13 cellular contexts compared by ENCODE assay signal in the genomic region with DNA sequence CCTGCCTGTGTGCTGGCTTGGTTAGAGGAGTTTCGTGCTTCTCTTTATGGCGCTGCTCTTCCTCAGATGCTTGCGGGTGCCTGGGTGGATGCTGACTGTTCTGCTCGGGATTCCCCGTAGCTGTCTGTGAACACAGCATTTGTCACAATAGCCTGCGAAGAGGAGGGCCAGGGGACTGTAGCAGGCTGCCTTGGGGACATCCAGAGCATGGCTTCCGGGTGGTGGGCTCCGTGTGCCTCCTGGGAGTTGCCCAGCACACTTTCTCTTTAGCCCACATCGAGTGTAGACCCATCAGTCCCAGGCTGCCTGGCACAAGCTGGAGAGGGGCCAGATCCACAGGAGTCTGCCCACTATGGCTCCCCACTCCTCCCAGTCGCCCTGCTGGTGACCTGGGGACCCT. TPM values are rescaled to one million over a fixed set of nuclear protein-coding genes. Genes with fewer than 3 reads are reported as not detected.
A peak's percentile ranks its signal among the peaks of the same experiment; 100 is the strongest.
DNase-seq lines count a peak whose midpoint lies in the region; ATAC-seq, FAIRE-seq and TF ChIP-seq lines count a peak whose summit lies in the region.
"Had no signal": no experiment of that assay in that cellular context is flagged by ENCODE, and none has a peak within 500 bp of the region (broad histone marks: within the 10 kb centered on the region; RNA-seq: fewer than 3 reads in every experiment).

No MANE protein-coding gene starts in this region.

- in situ Hi-C loops in GM12878 (cut with MboI) (loop anchor here (25.0 kb wide), 1 partner anchor 1429 kb away; no protein-coding TSS in a partner anchor), HAP-1 (cut with MboI; ENCODE audit: low sequenced_read_pairs) (no loop called here)

- no peaks in the 10 kb centered on the region for H3K27me3 ChIP-seq in GM12878 (replicated peaks in 1 of 2; ENCODE audit: control insufficient read depth in 2 of 2, insufficient read depth in 2 of 2, low read length in 1 of 2)
- no peaks in the 10 kb centered on the region for H3K27me3 ChIP-seq in testis
- H3K27me3 ChIP-seq in HAP-1 (ENCODE audit: low read depth): no peaks in the 10 kb centered on the region

- H3K27ac ChIP-seq in GM12878 (ENCODE audit: control insufficient read depth, insufficient read depth): peak overlapping the region; percentile 85
- no peak overlapping the region for H3K27ac ChIP-seq in testis
- H3K27ac ChIP-seq: prostate gland had no signal

- peaks cover 0 to 7% of the 10 kb centered on the region in 2 experiments; a peak in 1 of 4 replicates for H3K36me3 ChIP-seq in GM12878 (ENCODE audit: control insufficient read depth in 2 of 2, insufficient read depth in 2 of 2, low read length in 1 of 2)
- no peaks in the 10 kb centered on the region for H3K36me3 ChIP-seq in testis (ENCODE audit: low read depth, missing control alignments)
- H3K36me3 ChIP-seq in HAP-1 (replicated peaks): no peaks in the 10 kb centered on the region; the same call in 1 of the 2 replicates
- H3K36me3 ChIP-seq: prostate gland had no signal

- H3K79me2 ChIP-seq in GM12878 (ENCODE audit: control insufficient read depth, insufficient read depth, low read length): peaks cover 37% of the 10 kb centered on the region

- H3K4me3 ChIP-seq in GM12878 (no peak overlapping the region), testis (no peak overlapping the region), HAP-1 (no peak overlapping the region)
- H3K4me3 ChIP-seq: prostate gland had no signal

- H3K9ac ChIP-seq in GM12878 (ENCODE audit: control insufficient read depth, insufficient read depth, low read length): peak overlapping the region; percentile 59

- TF ChIP-seq CTCF in GM12878 (IDR thresholded peaks at IDR 0.05 in 2 of 3, conservative IDR thresholded peaks at IDR 0.05 in 1 of 3; ENCODE audit: control insufficient read depth in 2 of 3, extremely low read depth in 1 of 3, insufficient read depth in 1 of 3, low read depth in 3 of 3, low read length in 3 of 3) (no peak), testis (IDR thresholded peaks at IDR 0.05) (no peak)

- no peaks in the 10 kb centered on the region for H4K20me1 ChIP-seq in GM12878 (ENCODE audit: control insufficient read depth, insufficient read depth)

- ATAC-seq in GM18505 (IDR thresholded peaks at IDR 0.05; ENCODE audit: unreplicated experiment) (peak; percentile 57), GM21390 (IDR thresholded peaks at IDR 0.05; ENCODE audit: unreplicated experiment) (peak; percentile 60), HG03066 (IDR thresholded peaks at IDR 0.05; ENCODE audit: low read depth, unreplicated experiment) (peak; percentile 50), GM12878 (peak; percentile 91)

- no peak for TF ChIP-seq RAD21 in GM12878 (IDR thresholded peaks at IDR 0.05; ENCODE audit: insufficient read depth, low read depth, low read length)

- TF ChIP-seq EP300 in GM12878 (IDR thresholded peaks at IDR 0.05; ENCODE audit: borderline replicate concordance in 1 of 2, control insufficient read depth in 1 of 2, low read depth in 2 of 2, low read length in 2 of 2): no peak

- intact Hi-C loops in GM12878 (cut with micrococcal nuclease; ENCODE audit: unreplicated experiment) (loop anchor here (2.0 kb wide), 1 partner anchor 15 kb away; no protein-coding TSS in a partner anchor), testis (cut with DNase I; ENCODE audit: low total_unique reads) (no loop called here)

- TF ChIP-seq POLR2A in GM18505 (IDR thresholded peaks at IDR 0.05; ENCODE audit: borderline replicate concordance, extremely low read depth, insufficient read depth, insufficient read length) (peak; percentile 17), GM12878 (IDR thresholded peaks at IDR 0.05; ENCODE audit: low read depth, low read length) (peak; percentile 52), testis (IDR thresholded peaks at IDR 0.05) (no peak)

- H2AFZ ChIP-seq in GM12878 (ENCODE audit: control insufficient read depth, low read depth, low read length): peak overlapping the region; percentile 49

- FAIRE-seq in GM12878 (lab: Jason Lieb, UNC): peak; percentile 59

- RAD21 ChIA-PET in GM12878 (lab: Charles Lee; ENCODE audit: unreplicated experiment): interaction anchor here (4.1 to 5.7 kb wide), 5 partner anchors 12 to 66 kb away, joined by 18 to 152 read pairs (median 39); a partner anchor contains a TSS

- no peaks in the 10 kb centered on the region for H3K9me3 ChIP-seq in GM12878 (replicated peaks; ENCODE audit: control insufficient read depth, insufficient read depth, low read length)
- no peaks in the 10 kb centered on the region for H3K9me3 ChIP-seq in testis
- H3K9me3 ChIP-seq in HAP-1: no peaks in the 10 kb centered on the region
- H3K9me3 ChIP-seq: prostate gland had no signal

- H3K4me2 ChIP-seq in GM12878 (ENCODE audit: control insufficient read depth, insufficient read depth): peak overlapping the region; percentile 87

- CTCF ChIA-PET in GM12878 (lab: Yijun Ruan, JAX): interaction anchor here (1.2 to 7.1 kb wide), 6 partner anchors 14 to 66 kb away, joined by 3 to 129 read pairs (median 22); a partner anchor contains a TSS

- peaks cover 38% of the 10 kb centered on the region for H3K4me1 ChIP-seq in GM12878 (ENCODE audit: control insufficient read depth, insufficient read depth, low read length)
- H3K4me1 ChIP-seq in testis: no peaks in the 10 kb centered on the region
- H3K4me1 ChIP-seq in HAP-1: no peaks in the 10 kb centered on the region
- H3K4me1 ChIP-seq: prostate gland had no signal

- SMC1A ChIA-PET in GM12878 (lab: Charles Lee; ENCODE audit: uncharacterized antibody, unreplicated experiment): interaction anchor here (1.0 to 5.8 kb wide), 8 partner anchors 12 to 68 kb away, joined by 3 to 122 read pairs (median 22); a partner anchor contains a TSS

- no TSS peak for BruUV-seq in GM12878 (replicated peaks; lab: Mats Ljungman, UMichigan)

- POLR2A ChIA-PET in GM12878 (lab: Charles Lee): interaction anchor here (0.7 to 6.0 kb wide), 9 partner anchors 8 to 326 kb away, joined by 3 to 97 read pairs (median 7); a partner anchor contains a TSS

- DNase-seq in GM12878 (ENCODE audit: low read depth, low spot score): no peak
- DNase-seq in testis: no peak
- no peak for DNase-seq in HAP-1 (ENCODE audit: low spot score in 2 of 2)
- no peak for DNase-seq in Ammon's horn (ENCODE audit: low spot score)
- no peak for DNase-seq in NCI-H1105 treated with DMSO at 0.1 percent for 48 hours (lab: John Stamatoyannopoulos, UW)
- DNase-seq: activated CD4-positive, CD25-positive, alpha-beta regulatory T cell; foreskin melanocyte; NCI-H2081; trophoblast cell had no signal

- 9% methylated on average over 10 of the region's 10 CpGs for WGBS in GM12878 (ENCODE audit: insufficient coverage, insufficient replicate concordance, low lambda C conversion rate, missing lambda C conversion rate)
- 84 to 94% methylated on average over 10 of the region's 10 CpGs for WGBS in testis, 2 donors

TF ChIP-seq in GM12878, 131 proteins besides CTCF, POLR2A, EP300 and RAD21 (continues in another document):
- no peak for TF ChIP-seq KLF5 (IDR thresholded peaks at IDR 0.05; ENCODE audit: partially characterized antibody)
- no peak for TF ChIP-seq EZH2 (IDR thresholded peaks at IDR 0.05; ENCODE audit: borderline replicate concordance, control insufficient read depth, low read depth, low read length)
- no peak for TF ChIP-seq SRF (IDR thresholded peaks at IDR 0.05; ENCODE audit: low read depth in 2 of 2, low read length in 2 of 2)
- no peak for TF ChIP-seq HCFC1 (IDR thresholded peaks at IDR 0.05; ENCODE audit: low read length)
- TF ChIP-seq PAX5 (IDR thresholded peaks at IDR 0.05; ENCODE audit: borderline replicate concordance, low read depth, low read length): peak; percentile 13; the same call in 1 of the 2 replicates
- 0 out of 2 replicates have a peak, but pooled peaks have one; percentile 30 for TF ChIP-seq YY1 (IDR thresholded peaks at IDR 0.05; ENCODE audit: low read depth, low read length)
- no peak for TF ChIP-seq ESRRA (IDR thresholded peaks at IDR 0.05; ENCODE audit: low read length)
- no peak for TF ChIP-seq NFXL1 (IDR thresholded peaks at IDR 0.05; ENCODE audit: borderline replicate concordance)
- TF ChIP-seq IKZF1 (conservative IDR thresholded peaks at IDR 0.05): peak; percentile 49

RNA-seq across cellular contexts. Expression of a gene that starts 22.4 kb away (rescaled TPM):
- total RNA-seq in GM12878 (2013; cell fraction: nucleolus; rRNA removed): 120 and 150 TPM in 2 replicates
- 15.6 and 23.0 TPM in 2 replicates for total RNA-seq in GM12878 (2014; rRNA removed)
- 13.1 and 13.5 TPM in 2 replicates for total RNA-seq in GM12878 (2014; rRNA removed; fragmentation: Illumina TruSeq; extraction: Trizol)
- 51.5 and 58.3 TPM in 2 replicates for total RNA-seq in GM12878 (2021)
- polyA plus RNA-seq in GM12878 (2011; ENCODE audit: low read depth): 14.1 TPM
- 14.0 and 23.0 TPM in 2 replicates for polyA plus RNA-seq in GM12878 (2011; rRNA removed)
- polyA plus RNA-seq in GM12878 (2011; cell fraction: cytosol; rRNA removed): 20.3 and 21.9 TPM in 2 replicates
- polyA plus RNA-seq in GM12878 (2011; cell fraction: nucleus; rRNA removed): 82.2 and 90.7 TPM in 2 replicates
- polyA plus RNA-seq in GM12878 (2012): 29.5 and 30.8 TPM in 2 replicates
- 14.8 and 17.5 TPM in 2 replicates for polyA plus RNA-seq in GM12878 (2014; fragmentation: Illumina TruSeq; extraction: Trizol)
- polyA plus RNA-seq in GM12878 (2014; fragmentation: Nextera tagmentation; extraction: Ambion mirVana): 1 to 10 TPM; 2.2 to 2.7 TPM
- 29.9 and 33.8 TPM in 2 replicates for polyA plus RNA-seq in GM12878 (2014; rRNA removed)
- polyA plus RNA-seq in GM12878 (2016; fragmentation: Nextera tagmentation; extraction: Ambion mirVana): 10 to 100 TPM; 13.9 to 18.3 TPM
- polyA minus RNA-seq in GM12878 (2011; rRNA and poly(A)+ RNA removed): 26.7 and 37.6 TPM in 2 replicates
- polyA minus RNA-seq in GM12878 (2011; cell fraction: cytosol; rRNA and poly(A)+ RNA removed): 14.2 and 22.7 TPM in 2 replicates
- polyA minus RNA-seq in GM12878 (2011; cell fraction: nucleus; rRNA and poly(A)+ RNA removed): 60.9 and 92.6 TPM in 2 replicates
- total RNA-seq in testis: 10 to 100 TPM; 18.8 to 24.6 TPM
- polyA plus RNA-seq in testis (ENCODE audit: insufficient read depth, low read depth, low replicate concordance): 23.0 TPM
